ENCODE assay signal across 21 cellular contexts in the genomic region with DNA sequence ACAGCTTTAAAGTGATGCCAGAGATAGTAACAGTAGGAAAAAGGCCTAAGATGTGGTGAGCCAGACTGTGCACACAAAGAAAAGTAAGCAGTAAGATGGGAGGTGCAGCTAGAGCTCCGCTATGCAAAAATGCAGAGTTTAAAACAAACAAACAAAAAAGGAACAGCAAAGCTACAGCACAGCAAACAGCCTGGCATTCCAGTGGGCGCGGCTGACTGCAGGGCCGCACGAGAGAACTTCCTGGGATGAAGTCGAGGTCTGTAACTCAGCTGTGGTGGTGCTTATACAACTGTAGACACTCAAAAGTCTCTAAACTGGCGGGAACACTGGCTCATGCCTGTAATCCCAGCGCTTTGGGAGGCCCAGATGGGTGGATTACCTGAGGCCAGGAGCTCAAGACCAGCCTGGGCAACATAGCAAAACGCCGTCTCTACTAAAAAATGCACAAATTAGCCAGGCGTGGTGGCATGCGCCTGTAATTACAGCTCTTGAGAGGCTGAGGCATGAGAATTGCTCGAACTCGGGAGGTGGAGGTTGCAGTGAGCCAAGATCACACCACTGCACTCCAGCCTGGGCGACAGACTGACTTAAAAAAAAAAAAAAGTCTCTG.
"Had no signal": no experiment of that assay in that cellular context is flagged by ENCODE, and none has a peak within 500 bp of the region (broad histone marks: within the 10 kb centered on the region; RNA-seq: fewer than 3 reads in every experiment).

No MANE protein-coding gene starts in this region.

- H3K4me3 ChIP-seq: breast epithelium, colonic mucosa, dorsolateral prefrontal cortex, esophagus squamous epithelium, gastrocnemius medialis, mucosa of descending colon, testis had no signal

- H3K9me3 ChIP-seq: breast epithelium, colonic mucosa, esophagus squamous epithelium, gastrocnemius medialis, mucosa of descending colon, testis had no signal

- H3K9me3 Mint-ChIP-seq: activated naive CD8-positive, alpha-beta T cell treated with anti-CD3 and anti-CD28 coated beads for 36 hours; activated T-cell treated with anti-CD3 and anti-CD28 coated beads, Interleukin-2, amount 50 U/mL, for 24 hours; activated T-helper 17 cell treated with anti-CD3 and anti-CD28 coated beads, Interleukin-2, amount 50 U/mL, for 72 hours; central memory CD8-positive, alpha-beta T cell; nephron progenitor cell; stimulated activated memory B cell treated with anti-CD40 and anti-IgM and Interleukin-4, amounts not matched to agents 10 μg/mL and 1 μg/mL and 100 μg/mL, for 72 hours; type B pancreatic cell; WTC11 had no signal

- H3K27me3 ChIP-seq: breast epithelium, colonic mucosa, dorsolateral prefrontal cortex, esophagus squamous epithelium, gastrocnemius medialis, testis had no signal

- H3K27ac ChIP-seq: breast epithelium, colonic mucosa, dorsolateral prefrontal cortex, esophagus squamous epithelium, gastrocnemius medialis, testis had no signal

- H3K36me3 ChIP-seq: breast epithelium, colonic mucosa had no signal

- H3K4me3 Mint-ChIP-seq: activated naive CD8-positive, alpha-beta T cell treated with anti-CD3 and anti-CD28 coated beads for 36 hours; activated T-cell treated with anti-CD3 and anti-CD28 coated beads, Interleukin-2, amount 50 U/mL, for 24 hours; activated T-helper 17 cell treated with anti-CD3 and anti-CD28 coated beads, Interleukin-2, amount 50 U/mL, for 72 hours; central memory CD8-positive, alpha-beta T cell; nephron progenitor cell; stimulated activated memory B cell treated with anti-CD40 and anti-IgM and Interleukin-4, amounts not matched to agents 10 μg/mL and 1 μg/mL and 100 μg/mL, for 72 hours; type B pancreatic cell; WTC11 had no signal

- H3K27ac Mint-ChIP-seq: activated naive CD8-positive, alpha-beta T cell treated with anti-CD3 and anti-CD28 coated beads for 36 hours; activated T-cell treated with anti-CD3 and anti-CD28 coated beads, Interleukin-2, amount 50 U/mL, for 24 hours; activated T-helper 17 cell treated with anti-CD3 and anti-CD28 coated beads, Interleukin-2, amount 50 U/mL, for 72 hours; nephron progenitor cell; stimulated activated memory B cell treated with anti-CD40 and anti-IgM and Interleukin-4, amounts not matched to agents 10 μg/mL and 1 μg/mL and 100 μg/mL, for 72 hours; type B pancreatic cell; WTC11 had no signal

- H3K27me3 Mint-ChIP-seq: activated naive CD8-positive, alpha-beta T cell treated with anti-CD3 and anti-CD28 coated beads for 36 hours; activated T-cell treated with anti-CD3 and anti-CD28 coated beads, Interleukin-2, amount 50 U/mL, for 24 hours; activated T-helper 17 cell treated with anti-CD3 and anti-CD28 coated beads, Interleukin-2, amount 50 U/mL, for 72 hours; central memory CD8-positive, alpha-beta T cell; stimulated activated memory B cell treated with anti-CD40 and anti-IgM and Interleukin-4, amounts not matched to agents 10 μg/mL and 1 μg/mL and 100 μg/mL, for 72 hours; type B pancreatic cell had no signal

- H3K4me1 ChIP-seq: breast epithelium, colonic mucosa, esophagus squamous epithelium, gastrocnemius medialis, testis had no signal

- DNase-seq: activated CD8-positive, alpha-beta memory T cell treated with anti-CD3 and anti-CD28 coated beads, Interleukin-2, amount 50 U/mL, for 4 hours; activated naive CD8-positive, alpha-beta T cell treated with anti-CD3 and anti-CD28 coated beads for 36 hours; activated T-cell treated with anti-CD3 and anti-CD28 coated beads, Interleukin-2, amount 50 U/mL, for 24 hours; colonic mucosa; dorsolateral prefrontal cortex; esophagus squamous epithelium; gastrocnemius medialis; hypothalamus; mesendoderm; mucosa of descending colon; nephron progenitor cell; nucleus accumbens; small intestine; stimulated activated CD4-positive, alpha-beta T cell treated with anti-CD3 and anti-CD28 coated beads, Interleukin-15, amount 100 ng/mL, for 24 hours; testis had no signal

- H3K4me1 Mint-ChIP-seq: activated naive CD8-positive, alpha-beta T cell treated with anti-CD3 and anti-CD28 coated beads for 36 hours; activated T-helper 17 cell treated with anti-CD3 and anti-CD28 coated beads, Interleukin-2, amount 50 U/mL, for 72 hours; central memory CD8-positive, alpha-beta T cell had no signal
